8 cellular contexts compared by ENCODE assay signal in genomic region chr19:15452111-15453047, GRCh38. TPM values are rescaled to one million over a fixed set of nuclear protein-coding genes. Genes with fewer than 3 reads are reported as not detected.
A peak's percentile ranks its signal among the peaks of the same experiment; 100 is the strongest.
DNase-seq lines count a peak whose midpoint lies in the region; TF ChIP-seq lines count a peak whose summit lies in the region.

No MANE protein-coding gene starts in this region.

- H2BK5ac ChIP-seq in mesenchymal stem cell (ENCODE audit: low read depth, low read length, poor library complexity, severe bottlenecking): no peak overlapping the region

- H3K27ac ChIP-seq in mesenchymal stem cell (ENCODE audit: low read length, poor library complexity, severe bottlenecking): no peak overlapping the region

- H3K4me2 ChIP-seq in mesenchymal stem cell (ENCODE audit: low read length, poor library complexity, severe bottlenecking): peak overlapping the region; percentile 77

- peak overlapping the region in 1 of 2 experiments; percentile 14 for H3K4ac ChIP-seq in mesenchymal stem cell (ENCODE audit: low read depth in 1 of 2, low read length in 2 of 2)

- no peak overlapping the region for H2BK15ac ChIP-seq in mesenchymal stem cell (ENCODE audit: low read depth, poor library complexity, severe bottlenecking)

- H3K18ac ChIP-seq in mesenchymal stem cell (ENCODE audit: low read depth in 1 of 2, low read length in 2 of 2): peak overlapping the region; percentile 55 to 89

- peak overlapping the region; percentile 42 for H3K4me3 ChIP-seq in NT2/D1 (ENCODE audit: insufficient read length, low read depth)
- H3K4me3 ChIP-seq in epithelial cell of esophagus (ENCODE audit: low read length): peak overlapping the region; percentile 28
- H3K4me3 ChIP-seq in mesenchymal stem cell (ENCODE audit: insufficient read depth in 1 of 2, low read depth in 1 of 2, low read length in 2 of 2): peak overlapping the region; percentile 46 to 82

- peak overlapping the region; percentile 81 for H4K8ac ChIP-seq in mesenchymal stem cell (ENCODE audit: low read length)

- H3K9ac ChIP-seq in NT2/D1 (ENCODE audit: insufficient read length, low read depth): peak overlapping the region; percentile 76
- H3K9ac ChIP-seq in mesenchymal stem cell (ENCODE audit: low read length): peak overlapping the region; percentile 80

- H4K91ac ChIP-seq in mesenchymal stem cell (ENCODE audit: low read length): peak overlapping the region; percentile 81

- H2BK120ac ChIP-seq in mesenchymal stem cell (ENCODE audit: low read depth, low read length): no peak overlapping the region

- H3K27me3 ChIP-seq in NT2/D1 (ENCODE audit: insufficient read depth, insufficient read length) (peaks cover 46% of the 10 kb centered on the region), mesenchymal stem cell (ENCODE audit: control insufficient read depth in 1 of 2, insufficient read depth in 1 of 2, low read length in 2 of 2) (peaks cover 28 to 41% of the 10 kb centered on the region in 2 experiments)

- H3K79me1 ChIP-seq in mesenchymal stem cell (replicated peaks; ENCODE audit: low read length, poor library complexity, severe bottlenecking): peaks cover 2% of the 10 kb centered on the region

- no peak overlapping the region for H2AK5ac ChIP-seq in mesenchymal stem cell (ENCODE audit: low read length, severe bottlenecking)

- peak overlapping the region in 1 of 2 experiments; percentile 3 for H3K14ac ChIP-seq in mesenchymal stem cell (ENCODE audit: low read length in 2 of 2)

- H3K4me1 ChIP-seq in NT2/D1 (ENCODE audit: insufficient read depth, insufficient read length): peaks cover 16% of the 10 kb centered on the region
- H3K4me1 ChIP-seq in mesenchymal stem cell (ENCODE audit: control insufficient read depth, insufficient read depth, low read depth, low read length): peaks cover 29% of the 10 kb centered on the region

- H3K9me3 ChIP-seq in NT2/D1 (ENCODE audit: insufficient read depth, low read length) (no peaks in the 10 kb centered on the region), mesenchymal stem cell (ENCODE audit: control insufficient read depth, low read length) (no peaks in the 10 kb centered on the region)

- peak overlapping the region; percentile 16 for H2AFZ ChIP-seq in mesenchymal stem cell (ENCODE audit: low read depth, low read length)

- H3K36me3 ChIP-seq in NT2/D1 (ENCODE audit: insufficient read depth, insufficient read length, low read length): no peaks in the 10 kb centered on the region
- H3K36me3 ChIP-seq in mesenchymal stem cell (ENCODE audit: control insufficient read depth in 1 of 2, insufficient read depth in 2 of 2, low read depth in 1 of 2, low read length in 2 of 2): peaks cover 2 to 9% of the 10 kb centered on the region in 2 experiments

- H3K23ac ChIP-seq in mesenchymal stem cell (ENCODE audit: low read length in 2 of 2): no peak overlapping the region

- TF ChIP-seq CTCF in epithelial cell of esophagus (IDR thresholded peaks at IDR 0.05; ENCODE audit: insufficient read depth, low read depth, low read length, missing control alignments): no peak

- DNase-seq in stimulated activated CD4-positive, alpha-beta T cell treated with anti-CD3 and anti-CD28 coated beads, Interleukin-4, amount 100 ng/mL, for 1 hour: peak; percentile 19
- DNase-seq in stimulated activated CD4-positive, alpha-beta T cell treated with anti-CD3 and anti-CD28 coated beads, Interleukin-4, amount 100 ng/mL, for 24 hours: no peak
- DNase-seq in NT2/D1 (ENCODE audit: low read depth, low spot score): peak; percentile 89
- peak; percentile 77 for DNase-seq in epithelial cell of esophagus (ENCODE audit: low read depth)
- peak; percentile 90 for DNase-seq in mesenchymal stem cell
- DNase-seq in ureter (ENCODE audit: low spot score): peak; percentile 91
- DNase-seq in NCI-H2081 (lab: John Stamatoyannopoulos, UW): no peak
- DNase-seq in activated CD4-positive, alpha-beta T cell treated with anti-CD3 and anti-CD28 coated beads for 1 hour: no peak

- H2BK12ac ChIP-seq in mesenchymal stem cell (ENCODE audit: low read length in 2 of 2): no peak overlapping the region

- WGBS in mesenchymal stem cell: 6% methylated on average over 37 of the region's 37 CpGs

RNA-seq across cellular contexts. Expression of gene WIZ, which starts 2.6 kb away (rescaled TPM):
- 35.6 TPM for polyA plus RNA-seq in mesenchymal stem cell (2013, experiment 1 of 2)
- 34.6 TPM for polyA plus RNA-seq in mesenchymal stem cell (2013, experiment 2 of 2)
- total RNA-seq in ureter: 42.3 TPM

RNA-seq across cellular contexts. Expression of gene RASAL3, which starts 12.0 kb away (rescaled TPM):
- 0.12 TPM for polyA plus RNA-seq in mesenchymal stem cell (2013, experiment 1 of 2)
- polyA plus RNA-seq in mesenchymal stem cell (2013, experiment 2 of 2): 0.18 TPM
- 3.9 TPM for total RNA-seq in ureter

RNA-seq across cellular contexts. Expression of gene PGLYRP2, which starts 26.9 kb away (rescaled TPM):
- polyA plus RNA-seq in mesenchymal stem cell (2013, experiment 1 of 2): not detected
- not detected for polyA plus RNA-seq in mesenchymal stem cell (2013, experiment 2 of 2)
- 0.34 TPM for total RNA-seq in ureter

RNA-seq across cellular contexts. Expression of gene AKAP8L, which starts 33.6 kb away (rescaled TPM):
- polyA plus RNA-seq in mesenchymal stem cell (2013, experiment 1 of 2): 54.6 TPM
- polyA plus RNA-seq in mesenchymal stem cell (2013, experiment 2 of 2): 48.4 TPM
- 133 TPM for total RNA-seq in ureter

RNA-seq across cellular contexts. Expression of gene CYP4F22, which starts 55.9 kb away (rescaled TPM):
- polyA plus RNA-seq in mesenchymal stem cell (2013, experiment 1 of 2): not detected
- not detected for polyA plus RNA-seq in mesenchymal stem cell (2013, experiment 2 of 2)
- 19.8 TPM for total RNA-seq in ureter

Comparison
In these comparisons a context has a peak if more than half of its experiments do, and no peak if none do; other contexts are left out.
1. DNase-seq: peak in stimulated activated CD4-positive, alpha-beta T cell treated with anti-CD3 and anti-CD28 coated beads, Interleukin-4, amount 100 ng/mL, for 1 hour (single experiment), NT2/D1 (single experiment), epithelial cell of esophagus (single experiment), mesenchymal stem cell (single experiment) and ureter (single experiment); none in stimulated activated CD4-positive, alpha-beta T cell treated with anti-CD3 and anti-CD28 coated beads, Interleukin-4, amount 100 ng/mL, for 24 hours (single experiment), NCI-H2081 (0 of 2) and activated CD4-positive, alpha-beta T cell treated with anti-CD3 and anti-CD28 coated beads for 1 hour (single experiment).
2. Peak in every context shown above with its lines, with median percentiles within 50 percentile points of each other: H3K4me3 ChIP-seq.